Comparison of ENCODE assay signal across 27 cellular contexts in the genomic region with DNA sequence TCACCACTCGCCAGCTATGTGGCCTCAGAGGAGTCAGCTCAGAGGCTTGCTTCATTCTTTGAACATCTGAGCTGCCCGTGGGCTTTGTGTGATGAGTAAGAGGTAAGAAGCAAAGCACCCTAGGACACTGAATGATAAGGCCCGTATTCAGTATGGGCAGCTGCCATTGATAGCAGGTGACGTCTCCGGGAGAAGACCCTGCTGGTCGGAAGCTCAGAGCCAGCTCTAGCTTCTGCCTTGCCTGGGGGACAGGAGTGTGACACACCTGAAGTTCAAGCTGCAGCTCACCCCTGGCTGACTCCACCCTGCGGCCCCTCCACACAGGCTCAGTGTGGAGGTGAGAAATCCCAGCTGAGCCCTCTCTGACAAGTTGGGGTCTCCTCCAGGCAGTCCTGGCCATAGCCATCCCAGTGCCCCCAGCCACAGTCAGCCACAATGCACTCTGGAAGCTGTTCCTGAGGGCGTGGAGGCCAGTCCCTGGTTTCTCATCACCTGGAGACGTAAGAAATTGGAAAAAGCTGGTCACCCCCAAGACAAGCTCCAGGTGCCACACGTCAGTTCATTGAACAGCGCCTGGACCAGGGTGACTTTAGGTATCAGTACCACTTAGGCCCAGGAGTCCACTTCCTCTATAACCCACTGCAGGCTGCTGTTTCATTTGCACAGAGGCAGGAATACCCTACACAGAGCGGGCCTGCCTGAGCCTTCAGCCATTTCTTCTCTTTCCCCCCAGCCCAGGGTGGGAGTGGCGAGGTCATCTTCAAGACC.
DNase-seq lines count a peak whose midpoint lies in the region; ATAC-seq and TF ChIP-seq lines count a peak whose summit lies in the region.
"Had no signal": no experiment of that assay in that cellular context is flagged by ENCODE, and none has a peak within 500 bp of the region (broad histone marks: within the 10 kb centered on the region; RNA-seq: fewer than 3 reads in every experiment).

No MANE protein-coding gene starts in this region.

- H3K27me3 ChIP-seq in neuronal stem cell (ENCODE audit: control insufficient read depth in 3 of 3, insufficient read depth in 3 of 3, low read depth in 1 of 3, low read length in 3 of 3), result no peaks in the 10 kb centered on the region
- H3K27me3 ChIP-seq: esophagus squamous epithelium, thyroid gland had no signal

- no peak overlapping the region for H4K8ac ChIP-seq in neuronal stem cell (ENCODE audit: low read depth, low read length)

- H3K36me3 ChIP-seq in neuronal stem cell (replicated peaks in 1 of 2; ENCODE audit: control insufficient read depth in 2 of 2, insufficient read depth in 2 of 2, low read length in 2 of 2), result no peaks in the 10 kb centered on the region
- H3K36me3 ChIP-seq: esophagus squamous epithelium, thyroid gland had no signal

- H2BK5ac ChIP-seq in neuronal stem cell (ENCODE audit: low read length), result no peak overlapping the region

- H3K4me3 Mint-ChIP-seq in HFFc6, result no peak overlapping the region
- no peak overlapping the region for H3K4me3 Mint-ChIP-seq in stimulated activated effector memory CD8-positive, alpha-beta T cell treated with anti-CD3 and anti-CD28 coated beads, Interleukin-12 subunit alpha, Interleukin-12 subunit beta, amount 100 ng/mL, for 72 hours
- H3K4me3 Mint-ChIP-seq: activated CD4-positive, alpha-beta T cell treated with anti-CD3 and anti-CD28 coated beads, Interleukin-2, amount 10 ng/mL, durations not matched to agents 7 days and 5 days; activated CD8-positive, alpha-beta memory T cell treated with anti-CD3 and anti-CD28 coated beads, Interleukin-2, amount 10 ng/mL, durations not matched to agents 7 days and 5 days; CD4-positive, alpha-beta T cell; GM23338; IgD-negative memory B cell; mesothelial cell of epicardium; nephron; T-helper 17 cell had no signal

- H3K4me1 Mint-ChIP-seq in HFFc6 (ENCODE audit: low read depth), result peaks cover 57% of the 10 kb centered on the region
- peaks cover 29% of the 10 kb centered on the region for H3K4me1 Mint-ChIP-seq in stimulated activated effector memory CD8-positive, alpha-beta T cell treated with anti-CD3 and anti-CD28 coated beads, Interleukin-12 subunit alpha, Interleukin-12 subunit beta, amount 100 ng/mL, for 72 hours

- H2BK120ac ChIP-seq in neuronal stem cell (ENCODE audit: low read depth, low read length), result no peak overlapping the region

- peaks cover 9 to 12% of the 10 kb centered on the region in 2 donors for H3K4me1 ChIP-seq in neuronal stem cell (ENCODE audit: control insufficient read depth in 2 of 2, insufficient read depth in 1 of 2, low read depth in 1 of 2, low read length in 2 of 2)

- no peak overlapping the region for H2AFZ ChIP-seq in neuronal stem cell (ENCODE audit: low read length)
- H2AFZ ChIP-seq: GM23338, parathyroid adenoma had no signal

- DNase-seq in ELR (ENCODE audit: low read depth) (peak; percentile 56), HFFc6 (peak; percentile 31), caudate nucleus (lab: John Stamatoyannopoulos, UW) (no peak), neuronal stem cell (ENCODE audit: low spot score) (no peak), globus pallidus (ENCODE audit: low spot score) (no peak)
- no peak for DNase-seq in stimulated activated CD4-positive, alpha-beta T cell treated with anti-CD3 and anti-CD28 coated beads, Interleukin-4, amount 100 ng/mL, for 24 hours
- DNase-seq in stimulated activated effector memory CD8-positive, alpha-beta T cell treated with anti-CD3 and anti-CD28 coated beads, Interleukin-12 subunit alpha, Interleukin-12 subunit beta, amount 100 ng/mL, for 72 hours (ENCODE audit: low spot score in 2 of 2), result no peak
- DNase-seq: activated CD4-positive, alpha-beta T cell treated with anti-CD3 and anti-CD28 coated beads, Interleukin-2, amount 10 ng/mL, durations not matched to agents 7 days and 5 days; activated CD8-positive, alpha-beta memory T cell treated with anti-CD3 and anti-CD28 coated beads, Interleukin-2, amount 10 ng/mL, durations not matched to agents 7 days and 5 days; CD4-positive, alpha-beta T cell; DMS53; esophagus squamous epithelium; left colon; NCI-H1436 treated with DMSO at 0.1 percent for 48 hours; NCI-H2171 treated with DMSO at 0.1 percent for 48 hours; NCI-H526 treated with DMSO at 0.1 percent for 48 hours; T-helper 17 cell; thyroid gland had no signal

- H3K27ac Mint-ChIP-seq in HFFc6, result peak overlapping the region; percentile 38
- no peak overlapping the region for H3K27ac Mint-ChIP-seq in stimulated activated effector memory CD8-positive, alpha-beta T cell treated with anti-CD3 and anti-CD28 coated beads, Interleukin-12 subunit alpha, Interleukin-12 subunit beta, amount 100 ng/mL, for 72 hours
- H3K27ac Mint-ChIP-seq: activated CD4-positive, alpha-beta T cell treated with anti-CD3 and anti-CD28 coated beads, Interleukin-2, amount 10 ng/mL, durations not matched to agents 7 days and 5 days; activated CD8-positive, alpha-beta memory T cell treated with anti-CD3 and anti-CD28 coated beads, Interleukin-2, amount 10 ng/mL, durations not matched to agents 7 days and 5 days; activated naive CD4-positive, alpha-beta T cell treated with anti-CD3 and anti-CD28 coated beads, Interleukin-2, amount 50 U/mL, for 72 hours; CD4-positive, alpha-beta T cell; GM23338; IgD-negative memory B cell; mesothelial cell of epicardium; nephron; T-helper 17 cell had no signal

- H3K4me2 ChIP-seq in neuronal stem cell (ENCODE audit: insufficient read depth, low read length, poor library complexity, severe bottlenecking), result no peak overlapping the region
- H3K4me2 ChIP-seq: GM23338 had no signal

- H3K9ac ChIP-seq in neuronal stem cell (ENCODE audit: low read depth, low read length, poor library complexity), result no peak overlapping the region
- H3K9ac ChIP-seq: parathyroid adenoma had no signal

- H3K27ac ChIP-seq in caudate nucleus (ENCODE audit: low read depth, low read length) (peak overlapping the region; percentile 16), neuronal stem cell (replicated peaks; ENCODE audit: low read length) (no peak overlapping the region)
- H3K27ac ChIP-seq: esophagus squamous epithelium, parathyroid adenoma, SK-N-MC, thyroid gland, VCaP had no signal

- peaks cover 0 to 2% of the 10 kb centered on the region in 2 donors for H3K9me3 ChIP-seq in neuronal stem cell (replicated peaks in 1 of 2; ENCODE audit: control insufficient read depth in 2 of 2, insufficient read depth in 1 of 2, low read depth in 1 of 2, low read length in 2 of 2)
- H3K9me3 ChIP-seq: esophagus squamous epithelium, thyroid gland had no signal

- no peak overlapping the region for H4K91ac ChIP-seq in neuronal stem cell (ENCODE audit: low read depth, low read length, poor library complexity)

- peak overlapping the region; percentile 36 for H2AK5ac ChIP-seq in neuronal stem cell (ENCODE audit: low read depth, low read length)

- no peak overlapping the region for H2BK15ac ChIP-seq in neuronal stem cell (ENCODE audit: low read length)

- H2BK12ac ChIP-seq in neuronal stem cell (ENCODE audit: low read length), result no peak overlapping the region

- H3K36me3 Mint-ChIP-seq in HFFc6 (ENCODE audit: low read depth), result no peaks in the 10 kb centered on the region
- no peaks in the 10 kb centered on the region for H3K36me3 Mint-ChIP-seq in stimulated activated effector memory CD8-positive, alpha-beta T cell treated with anti-CD3 and anti-CD28 coated beads, Interleukin-12 subunit alpha, Interleukin-12 subunit beta, amount 100 ng/mL, for 72 hours
- H3K36me3 Mint-ChIP-seq: activated CD8-positive, alpha-beta memory T cell treated with anti-CD3 and anti-CD28 coated beads, Interleukin-2, amount 10 ng/mL, durations not matched to agents 7 days and 5 days; activated naive CD4-positive, alpha-beta T cell treated with anti-CD3 and anti-CD28 coated beads, Interleukin-2, amount 50 U/mL, for 72 hours; mesothelial cell of epicardium had no signal

- ATAC-seq in GM21529 (IDR thresholded peaks at IDR 0.05; ENCODE audit: unreplicated experiment), result no peak
- no peak for ATAC-seq in stimulated activated effector memory CD8-positive, alpha-beta T cell treated with anti-CD3 and anti-CD28 coated beads, Interleukin-12 subunit alpha, Interleukin-12 subunit beta, amount 100 ng/mL, for 72 hours
- ATAC-seq: activated CD8-positive, alpha-beta memory T cell treated with anti-CD3 and anti-CD28 coated beads, Interleukin-2, amount 10 ng/mL, durations not matched to agents 7 days and 5 days; activated naive CD4-positive, alpha-beta T cell treated with anti-CD3 and anti-CD28 coated beads, Interleukin-2, amount 50 U/mL, for 72 hours; GM23338; left colon; T-helper 17 cell had no signal

- TF ChIP-seq CTCF in HFFc6 (IDR thresholded peaks at IDR 0.05), result no peak

- no peak overlapping the region for H3K18ac ChIP-seq in neuronal stem cell (ENCODE audit: low read length)

- no peak overlapping the region for H3K14ac ChIP-seq in neuronal stem cell (ENCODE audit: low read length)

- no CpG with 5 or more reads among the region's 13 CpGs for WGBS in neuronal stem cell (ENCODE audit: extremely low coverage in 2 of 2, insufficient read length in 2 of 2, insufficient replicate concordance in 1 of 2), 2 donors

- H3K27me3 Mint-ChIP-seq in HFFc6 (ENCODE audit: insufficient read depth), result peaks cover 5% of the 10 kb centered on the region
- H3K27me3 Mint-ChIP-seq: activated CD4-positive, alpha-beta T cell treated with anti-CD3 and anti-CD28 coated beads, Interleukin-2, amount 10 ng/mL, durations not matched to agents 7 days and 5 days; activated CD8-positive, alpha-beta memory T cell treated with anti-CD3 and anti-CD28 coated beads, Interleukin-2, amount 10 ng/mL, durations not matched to agents 7 days and 5 days; CD4-positive, alpha-beta T cell; IgD-negative memory B cell; T-helper 17 cell had no signal

- no peak overlapping the region for H3K4me3 ChIP-seq in neuronal stem cell (ENCODE audit: low read length in 2 of 2)
- H3K4me3 ChIP-seq: esophagus squamous epithelium, GM23338, SK-N-MC, thyroid gland had no signal

- no peak overlapping the region for H3K4ac ChIP-seq in neuronal stem cell (ENCODE audit: low read length)

- H3K23ac ChIP-seq in neuronal stem cell (ENCODE audit: low read depth, low read length, poor library complexity), result no peak overlapping the region

- H3K9me3 Mint-ChIP-seq in HFFc6, result no peaks in the 10 kb centered on the region
- H3K9me3 Mint-ChIP-seq in stimulated activated effector memory CD8-positive, alpha-beta T cell treated with anti-CD3 and anti-CD28 coated beads, Interleukin-12 subunit alpha, Interleukin-12 subunit beta, amount 100 ng/mL, for 72 hours, result no peaks in the 10 kb centered on the region
- H3K9me3 Mint-ChIP-seq: activated CD4-positive, alpha-beta T cell treated with anti-CD3 and anti-CD28 coated beads, Interleukin-2, amount 10 ng/mL, durations not matched to agents 7 days and 5 days; activated naive CD4-positive, alpha-beta T cell treated with anti-CD3 and anti-CD28 coated beads, Interleukin-2, amount 50 U/mL, for 72 hours; CD4-positive, alpha-beta T cell; GM23338; IgD-negative memory B cell; mesothelial cell of epicardium; nephron had no signal

- no peaks in the 10 kb centered on the region for H3K79me1 ChIP-seq in neuronal stem cell (ENCODE audit: low read depth, low read length)

Comparison
In these comparisons a context has a peak if more than half of its experiments do, and no peak if none do; other contexts are left out.
1. DNase-seq: peak in ELR (single experiment) and HFFc6 (single experiment); none in caudate nucleus (0 of 61), neuronal stem cell (single experiment), globus pallidus (single experiment), stimulated activated CD4-positive, alpha-beta T cell treated with anti-CD3 and anti-CD28 coated beads, Interleukin-4, amount 100 ng/mL, for 24 hours (single experiment) and stimulated activated effector memory CD8-positive, alpha-beta T cell treated with anti-CD3 and anti-CD28 coated beads, Interleukin-12 subunit alpha, Interleukin-12 subunit beta, amount 100 ng/mL, for 72 hours (0 of 2).